In genomic region chr7:121002-121401, GRCh38 we compare ENCODE assay signal across 2 cellular contexts.
TF ChIP-seq lines count a peak whose summit lies in the region.

No MANE protein-coding gene starts in this region.

TF ChIP-seq in PFSK-1, 5 proteins besides CTCF, POLR2A, EP300 and RAD21 (continued from another document):
- TF ChIP-seq REST (IDR thresholded peaks at IDR 0.05; ENCODE audit: insufficient read depth in 1 of 2, low read depth in 2 of 2, low read length in 2 of 2) (no peak), SIN3A (IDR thresholded peaks at IDR 0.05; ENCODE audit: borderline replicate concordance, insufficient read depth, low read length) (no peak)

TF ChIP-seq in H1, 55 proteins besides CTCF, POLR2A, EP300 and RAD21 (continued from another document):
- TF ChIP-seq ATF2 (IDR thresholded peaks at IDR 0.05; ENCODE audit: low read length), result no peak
- no peak for TF ChIP-seq PHF8 (conservative IDR thresholded peaks at IDR 0.05; ENCODE audit: low read depth, low read length)
- TF ChIP-seq SP1 (IDR thresholded peaks at IDR 0.05; ENCODE audit: low read depth, low read length), result no peak
- TF ChIP-seq SP2 (IDR thresholded peaks at IDR 0.05; ENCODE audit: low read length), result no peak
- no peak for TF ChIP-seq SP4 (IDR thresholded peaks at IDR 0.05; ENCODE audit: low read length)
- no peak for TF ChIP-seq RBBP5 (IDR thresholded peaks at IDR 0.05; ENCODE audit: borderline replicate concordance, low read depth, low read length)
- no peak for TF ChIP-seq GTF2F1 (IDR thresholded peaks at IDR 0.05; ENCODE audit: borderline replicate concordance, low read depth, low read length)
- no peak for TF ChIP-seq ZNF274 (IDR thresholded peaks at IDR 0.05; ENCODE audit: borderline replicate concordance, extremely low read depth, low read length)
- TF ChIP-seq KDM1A (IDR thresholded peaks at IDR 0.05; ENCODE audit: borderline replicate concordance, low read length), result no peak
